Comparison of ENCODE assay signal across 2 cellular contexts in the genomic region with DNA sequence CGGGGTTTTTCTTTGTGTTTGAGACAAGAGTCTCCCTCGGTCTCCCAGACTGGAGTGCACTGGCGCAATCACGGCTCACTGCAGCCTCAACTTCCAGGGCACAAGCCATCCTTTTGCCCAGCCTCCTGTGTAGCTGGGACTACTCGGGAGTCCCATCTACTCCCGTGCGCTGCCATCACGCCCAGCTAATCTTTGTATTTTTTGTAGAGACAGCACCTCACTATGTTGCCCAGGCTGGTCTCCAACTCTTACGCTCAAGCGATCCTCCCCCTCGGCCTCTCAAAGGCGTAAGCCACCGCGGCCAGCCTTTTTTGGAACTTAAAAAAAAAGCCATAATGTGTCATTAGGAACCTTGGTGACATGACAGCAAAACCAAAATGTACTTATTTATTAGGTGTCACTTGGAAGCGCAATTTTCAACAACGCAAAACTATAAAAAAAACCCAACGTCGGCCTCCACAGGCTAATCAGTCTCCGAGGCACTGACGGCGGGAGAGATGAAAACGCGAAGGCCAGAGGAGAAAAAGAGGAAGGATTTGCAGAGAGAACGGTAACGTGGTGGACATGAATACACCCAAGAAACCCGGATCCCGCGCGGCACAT.
TF ChIP-seq lines count a peak whose summit lies in the region.

No MANE protein-coding gene starts in this region.

TF ChIP-seq in GM23338, 12 proteins besides CTCF, POLR2A, EP300 and RAD21:
- TF ChIP-seq JUNB (IDR thresholded peaks at IDR 0.05; ENCODE audit: unreplicated experiment) (no peak), EZH2phosphoT487 (IDR thresholded peaks at IDR 0.05; ENCODE audit: unreplicated experiment) (no peak), CREB1 (CRISPR knock-in tag; IDR thresholded peaks at IDR 0.05; ENCODE audit: low read depth) (no peak), STAT1 (IDR thresholded peaks at IDR 0.05; ENCODE audit: unreplicated experiment) (no peak), ZNF331 (CRISPR knock-in tag; IDR thresholded peaks at IDR 0.05; ENCODE audit: low read depth) (no peak), NANOG (IDR thresholded peaks at IDR 0.05; ENCODE audit: borderline replicate concordance) (no peak), ZNF114 (CRISPR knock-in tag; IDR thresholded peaks at IDR 0.05) (no peak), EZH2 (IDR thresholded peaks at IDR 0.05; ENCODE audit: low read depth, unreplicated experiment) (no peak)
- TF ChIP-seq, protein P1, sequence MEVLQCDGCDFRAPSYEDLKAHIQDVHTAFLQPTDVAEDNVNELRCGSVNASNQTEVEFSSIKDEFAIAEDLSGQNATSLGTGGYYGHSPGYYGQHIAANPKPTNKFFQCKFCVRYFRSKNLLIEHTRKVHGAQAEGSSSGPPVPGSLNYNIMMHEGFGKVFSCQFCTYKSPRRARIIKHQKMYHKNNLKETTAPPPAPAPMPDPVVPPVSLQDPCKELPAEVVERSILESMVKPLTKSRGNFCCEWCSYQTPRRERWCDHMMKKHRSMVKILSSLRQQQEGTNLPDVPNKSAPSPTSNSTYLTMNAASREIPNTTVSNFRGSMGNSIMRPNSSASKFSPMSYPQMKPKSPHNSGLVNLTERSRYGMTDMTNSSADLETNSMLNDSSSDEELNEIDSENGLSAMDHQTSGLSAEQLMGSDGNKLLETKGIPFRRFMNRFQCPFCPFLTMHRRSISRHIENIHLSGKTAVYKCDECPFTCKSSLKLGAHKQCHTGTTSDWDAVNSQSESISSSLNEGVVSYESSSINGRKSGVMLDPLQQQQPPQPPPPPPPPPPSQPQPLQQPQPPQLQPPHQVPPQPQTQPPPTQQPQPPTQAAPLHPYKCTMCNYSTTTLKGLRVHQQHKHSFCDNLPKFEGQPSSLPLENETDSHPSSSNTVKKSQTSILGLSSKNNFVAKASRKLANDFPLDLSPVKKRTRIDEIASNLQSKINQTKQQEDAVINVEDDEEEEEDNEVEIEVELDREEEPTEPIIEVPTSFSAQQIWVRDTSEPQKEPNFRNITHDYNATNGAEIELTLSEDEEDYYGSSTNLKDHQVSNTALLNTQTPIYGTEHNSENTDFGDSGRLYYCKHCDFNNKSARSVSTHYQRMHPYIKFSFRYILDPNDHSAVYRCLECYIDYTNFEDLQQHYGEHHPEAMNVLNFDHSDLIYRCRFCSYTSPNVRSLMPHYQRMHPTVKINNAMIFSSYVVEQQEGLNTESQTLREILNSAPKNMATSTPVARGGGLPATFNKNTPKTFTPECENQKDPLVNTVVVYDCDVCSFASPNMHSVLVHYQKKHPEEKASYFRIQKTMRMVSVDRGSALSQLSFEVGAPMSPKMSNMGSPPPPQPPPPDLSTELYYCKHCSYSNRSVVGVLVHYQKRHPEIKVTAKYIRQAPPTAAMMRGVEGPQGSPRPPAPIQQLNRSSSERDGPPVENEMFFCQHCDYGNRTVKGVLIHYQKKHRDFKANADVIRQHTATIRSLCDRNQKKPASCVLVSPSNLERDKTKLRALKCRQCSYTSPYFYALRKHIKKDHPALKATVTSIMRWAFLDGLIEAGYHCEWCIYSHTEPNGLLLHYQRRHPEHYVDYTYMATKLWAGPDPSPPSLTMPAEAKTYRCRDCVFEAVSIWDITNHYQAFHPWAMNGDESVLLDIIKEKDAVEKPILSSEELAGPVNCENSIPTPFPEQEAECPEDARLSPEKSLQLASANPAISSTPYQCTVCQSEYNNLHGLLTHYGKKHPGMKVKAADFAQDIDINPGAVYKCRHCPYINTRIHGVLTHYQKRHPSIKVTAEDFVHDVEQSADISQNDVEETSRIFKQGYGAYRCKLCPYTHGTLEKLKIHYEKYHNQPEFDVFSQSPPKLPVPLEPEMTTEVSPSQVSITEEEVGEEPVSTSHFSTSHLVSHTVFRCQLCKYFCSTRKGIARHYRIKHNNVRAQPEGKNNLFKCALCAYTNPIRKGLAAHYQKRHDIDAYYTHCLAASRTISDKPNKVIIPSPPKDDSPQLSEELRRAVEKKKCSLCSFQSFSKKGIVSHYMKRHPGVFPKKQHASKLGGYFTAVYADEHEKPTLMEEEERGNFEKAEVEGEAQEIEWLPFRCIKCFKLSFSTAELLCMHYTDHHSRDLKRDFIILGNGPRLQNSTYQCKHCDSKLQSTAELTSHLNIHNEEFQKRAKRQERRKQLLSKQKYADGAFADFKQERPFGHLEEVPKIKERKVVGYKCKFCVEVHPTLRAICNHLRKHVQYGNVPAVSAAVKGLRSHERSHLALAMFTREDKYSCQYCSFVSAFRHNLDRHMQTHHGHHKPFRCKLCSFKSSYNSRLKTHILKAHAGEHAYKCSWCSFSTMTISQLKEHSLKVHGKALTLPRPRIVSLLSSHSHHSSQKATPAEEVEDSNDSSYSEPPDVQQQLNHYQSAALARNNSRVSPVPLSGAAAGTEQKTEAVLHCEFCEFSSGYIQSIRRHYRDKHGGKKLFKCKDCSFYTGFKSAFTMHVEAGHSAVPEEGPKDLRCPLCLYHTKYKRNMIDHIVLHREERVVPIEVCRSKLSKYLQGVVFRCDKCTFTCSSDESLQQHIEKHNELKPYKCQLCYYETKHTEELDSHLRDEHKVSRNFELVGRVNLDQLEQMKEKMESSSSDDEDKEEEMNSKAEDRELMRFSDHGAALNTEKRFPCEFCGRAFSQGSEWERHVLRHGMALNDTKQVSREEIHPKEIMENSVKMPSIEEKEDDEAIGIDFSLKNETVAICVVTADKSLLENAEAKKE (CRISPR knock-in tag; IDR thresholded peaks at IDR 0.05), result no peak
- TF ChIP-seq, protein P2, sequence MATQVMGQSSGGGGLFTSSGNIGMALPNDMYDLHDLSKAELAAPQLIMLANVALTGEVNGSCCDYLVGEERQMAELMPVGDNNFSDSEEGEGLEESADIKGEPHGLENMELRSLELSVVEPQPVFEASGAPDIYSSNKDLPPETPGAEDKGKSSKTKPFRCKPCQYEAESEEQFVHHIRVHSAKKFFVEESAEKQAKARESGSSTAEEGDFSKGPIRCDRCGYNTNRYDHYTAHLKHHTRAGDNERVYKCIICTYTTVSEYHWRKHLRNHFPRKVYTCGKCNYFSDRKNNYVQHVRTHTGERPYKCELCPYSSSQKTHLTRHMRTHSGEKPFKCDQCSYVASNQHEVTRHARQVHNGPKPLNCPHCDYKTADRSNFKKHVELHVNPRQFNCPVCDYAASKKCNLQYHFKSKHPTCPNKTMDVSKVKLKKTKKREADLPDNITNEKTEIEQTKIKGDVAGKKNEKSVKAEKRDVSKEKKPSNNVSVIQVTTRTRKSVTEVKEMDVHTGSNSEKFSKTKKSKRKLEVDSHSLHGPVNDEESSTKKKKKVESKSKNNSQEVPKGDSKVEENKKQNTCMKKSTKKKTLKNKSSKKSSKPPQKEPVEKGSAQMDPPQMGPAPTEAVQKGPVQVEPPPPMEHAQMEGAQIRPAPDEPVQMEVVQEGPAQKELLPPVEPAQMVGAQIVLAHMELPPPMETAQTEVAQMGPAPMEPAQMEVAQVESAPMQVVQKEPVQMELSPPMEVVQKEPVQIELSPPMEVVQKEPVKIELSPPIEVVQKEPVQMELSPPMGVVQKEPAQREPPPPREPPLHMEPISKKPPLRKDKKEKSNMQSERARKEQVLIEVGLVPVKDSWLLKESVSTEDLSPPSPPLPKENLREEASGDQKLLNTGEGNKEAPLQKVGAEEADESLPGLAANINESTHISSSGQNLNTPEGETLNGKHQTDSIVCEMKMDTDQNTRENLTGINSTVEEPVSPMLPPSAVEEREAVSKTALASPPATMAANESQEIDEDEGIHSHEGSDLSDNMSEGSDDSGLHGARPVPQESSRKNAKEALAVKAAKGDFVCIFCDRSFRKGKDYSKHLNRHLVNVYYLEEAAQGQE (IDR thresholded peaks at IDR 0.05; ENCODE audit: unreplicated experiment), result no peak

TF ChIP-seq in K562, 482 proteins besides CTCF, POLR2A, EP300 and RAD21 (continues in another document):
- TF ChIP-seq SIRT6 (IDR thresholded peaks at IDR 0.05; ENCODE audit: low read depth, low read length) (no peak), MTA1 (IDR thresholded peaks at IDR 0.05; ENCODE audit: borderline replicate concordance) (0 out of 2 replicates have a peak, but pooled peaks have one; percentile 41), ZNF197 (CRISPR knock-in tag; IDR thresholded peaks at IDR 0.05; ENCODE audit: low read depth) (0 out of 2 replicates have a peak, but pooled peaks have one; percentile 4), GATAD2A (IDR thresholded peaks at IDR 0.05) (0 out of 2 replicates have a peak, but pooled peaks have one; percentile 10), PCBP1 (IDR thresholded peaks at IDR 0.05; ENCODE audit: low read depth, low read length, poor library complexity, severe bottlenecking) (no peak), NFRKB (IDR thresholded peaks at IDR 0.05; ENCODE audit: low read depth) (0 out of 2 replicates have a peak, but pooled peaks have one; percentile 86), JUND (IDR thresholded peaks at IDR 0.05; ENCODE audit: borderline replicate concordance, low read depth, low read length) (no peak), JUND (tag; IDR thresholded peaks at IDR 0.05; ENCODE audit: borderline replicate concordance, low read depth, low read length) (0 out of 3 replicates have a peak, but pooled peaks have one; percentile 1), KAT7 (CRISPR knock-in tag; IDR thresholded peaks at IDR 0.05; ENCODE audit: borderline replicate concordance) (0 out of 2 replicates have a peak, but pooled peaks have one; percentile 94), BACH1 (tag; IDR thresholded peaks at IDR 0.05) (0 out of 2 replicates have a peak, but pooled peaks have one; percentile 18), ZNF766 (CRISPR knock-in tag; conservative IDR thresholded peaks at IDR 0.05) (peak; percentile 92; the same call in 1 of the 2 replicates), FOSL1 (tag; conservative IDR thresholded peaks at IDR 0.05) (0 out of 2 replicates have a peak, but pooled peaks have one; percentile 39), ZNF76 (CRISPR knock-in tag; IDR thresholded peaks at IDR 0.05; ENCODE audit: borderline replicate concordance) (peak; percentile 6; the same call in 1 of the 2 replicates), MIER1 (IDR thresholded peaks at IDR 0.05; ENCODE audit: low read depth) (0 out of 2 replicates have a peak, but pooled peaks have one; percentile 63)
- TF ChIP-seq, protein P3, sequence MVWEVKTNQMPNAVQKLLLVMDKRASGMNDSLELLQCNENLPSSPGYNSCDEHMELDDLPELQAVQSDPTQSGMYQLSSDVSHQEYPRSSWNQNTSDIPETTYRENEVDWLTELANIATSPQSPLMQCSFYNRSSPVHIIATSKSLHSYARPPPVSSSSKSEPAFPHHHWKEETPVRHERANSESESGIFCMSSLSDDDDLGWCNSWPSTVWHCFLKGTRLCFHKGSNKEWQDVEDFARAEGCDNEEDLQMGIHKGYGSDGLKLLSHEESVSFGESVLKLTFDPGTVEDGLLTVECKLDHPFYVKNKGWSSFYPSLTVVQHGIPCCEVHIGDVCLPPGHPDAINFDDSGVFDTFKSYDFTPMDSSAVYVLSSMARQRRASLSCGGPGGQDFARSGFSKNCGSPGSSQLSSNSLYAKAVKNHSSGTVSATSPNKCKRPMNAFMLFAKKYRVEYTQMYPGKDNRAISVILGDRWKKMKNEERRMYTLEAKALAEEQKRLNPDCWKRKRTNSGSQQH (CRISPR knock-in tag; IDR thresholded peaks at IDR 0.05), result no peak
- TF ChIP-seq, protein P4, sequence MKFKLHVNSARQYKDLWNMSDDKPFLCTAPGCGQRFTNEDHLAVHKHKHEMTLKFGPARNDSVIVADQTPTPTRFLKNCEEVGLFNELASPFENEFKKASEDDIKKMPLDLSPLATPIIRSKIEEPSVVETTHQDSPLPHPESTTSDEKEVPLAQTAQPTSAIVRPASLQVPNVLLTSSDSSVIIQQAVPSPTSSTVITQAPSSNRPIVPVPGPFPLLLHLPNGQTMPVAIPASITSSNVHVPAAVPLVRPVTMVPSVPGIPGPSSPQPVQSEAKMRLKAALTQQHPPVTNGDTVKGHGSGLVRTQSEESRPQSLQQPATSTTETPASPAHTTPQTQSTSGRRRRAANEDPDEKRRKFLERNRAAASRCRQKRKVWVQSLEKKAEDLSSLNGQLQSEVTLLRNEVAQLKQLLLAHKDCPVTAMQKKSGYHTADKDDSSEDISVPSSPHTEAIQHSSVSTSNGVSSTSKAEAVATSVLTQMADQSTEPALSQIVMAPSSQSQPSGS (CRISPR knock-in tag; IDR thresholded peaks at IDR 0.05), result 0 out of 2 replicates have a peak, but pooled peaks have one; percentile 25
- TF ChIP-seq, protein P5, sequence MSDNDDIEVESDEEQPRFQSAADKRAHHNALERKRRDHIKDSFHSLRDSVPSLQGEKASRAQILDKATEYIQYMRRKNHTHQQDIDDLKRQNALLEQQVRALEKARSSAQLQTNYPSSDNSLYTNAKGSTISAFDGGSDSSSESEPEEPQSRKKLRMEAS (CRISPR knock-in tag; IDR thresholded peaks at IDR 0.05), result no peak
- TF ChIP-seq, protein P6, sequence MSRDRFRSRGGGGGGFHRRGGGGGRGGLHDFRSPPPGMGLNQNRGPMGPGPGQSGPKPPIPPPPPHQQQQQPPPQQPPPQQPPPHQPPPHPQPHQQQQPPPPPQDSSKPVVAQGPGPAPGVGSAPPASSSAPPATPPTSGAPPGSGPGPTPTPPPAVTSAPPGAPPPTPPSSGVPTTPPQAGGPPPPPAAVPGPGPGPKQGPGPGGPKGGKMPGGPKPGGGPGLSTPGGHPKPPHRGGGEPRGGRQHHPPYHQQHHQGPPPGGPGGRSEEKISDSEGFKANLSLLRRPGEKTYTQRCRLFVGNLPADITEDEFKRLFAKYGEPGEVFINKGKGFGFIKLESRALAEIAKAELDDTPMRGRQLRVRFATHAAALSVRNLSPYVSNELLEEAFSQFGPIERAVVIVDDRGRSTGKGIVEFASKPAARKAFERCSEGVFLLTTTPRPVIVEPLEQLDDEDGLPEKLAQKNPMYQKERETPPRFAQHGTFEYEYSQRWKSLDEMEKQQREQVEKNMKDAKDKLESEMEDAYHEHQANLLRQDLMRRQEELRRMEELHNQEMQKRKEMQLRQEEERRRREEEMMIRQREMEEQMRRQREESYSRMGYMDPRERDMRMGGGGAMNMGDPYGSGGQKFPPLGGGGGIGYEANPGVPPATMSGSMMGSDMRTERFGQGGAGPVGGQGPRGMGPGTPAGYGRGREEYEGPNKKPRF (IDR thresholded peaks at IDR 0.05; ENCODE audit: low read depth, low read length), result no peak
- TF ChIP-seq, protein P7, sequence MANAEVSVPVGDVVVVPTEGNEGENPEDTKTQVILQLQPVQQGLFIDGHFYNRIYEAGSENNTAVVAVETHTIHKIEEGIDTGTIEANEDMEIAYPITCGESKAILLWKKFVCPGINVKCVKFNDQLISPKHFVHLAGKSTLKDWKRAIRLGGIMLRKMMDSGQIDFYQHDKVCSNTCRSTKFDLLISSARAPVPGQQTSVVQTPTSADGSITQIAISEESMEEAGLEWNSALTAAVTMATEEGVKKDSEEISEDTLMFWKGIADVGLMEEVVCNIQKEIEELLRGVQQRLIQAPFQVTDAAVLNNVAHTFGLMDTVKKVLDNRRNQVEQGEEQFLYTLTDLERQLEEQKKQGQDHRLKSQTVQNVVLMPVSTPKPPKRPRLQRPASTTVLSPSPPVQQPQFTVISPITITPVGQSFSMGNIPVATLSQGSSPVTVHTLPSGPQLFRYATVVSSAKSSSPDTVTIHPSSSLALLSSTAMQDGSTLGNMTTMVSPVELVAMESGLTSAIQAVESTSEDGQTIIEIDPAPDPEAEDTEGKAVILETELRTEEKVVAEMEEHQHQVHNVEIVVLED (CRISPR knock-in tag; IDR thresholded peaks at IDR 0.05), result no peak
- TF ChIP-seq, protein P8, sequence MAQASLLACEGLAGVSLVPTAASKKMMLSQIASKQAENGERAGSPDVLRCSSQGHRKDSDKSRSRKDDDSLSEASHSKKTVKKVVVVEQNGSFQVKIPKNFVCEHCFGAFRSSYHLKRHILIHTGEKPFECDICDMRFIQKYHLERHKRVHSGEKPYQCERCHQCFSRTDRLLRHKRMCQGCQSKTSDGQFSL (CRISPR knock-in tag; IDR thresholded peaks at IDR 0.05), result no peak
- TF ChIP-seq, protein P8 (tag; IDR thresholded peaks at IDR 0.05), result no peak
